In genomic region chr18:44819944-44820510, GRCh38 we compare ENCODE assay signal across 13 cellular contexts.
DNase-seq lines count a peak whose midpoint lies in the region; ATAC-seq, FAIRE-seq and TF ChIP-seq lines count a peak whose summit lies in the region.
"Had no signal": no experiment of that assay in that cellular context is flagged by ENCODE, and none has a peak within 500 bp of the region (broad histone marks: within the 10 kb centered on the region; RNA-seq: fewer than 3 reads in every experiment).

No MANE protein-coding gene starts in this region.

- intact Hi-C loops in HepG2 (cut with micrococcal nuclease; ENCODE audit: unreplicated experiment) (no loop called here), stomach (cut with DNase I; ENCODE audit: low total_unique reads) (no loop called here)

- no TSS peak for BruUV-seq in HepG2 (replicated peaks; lab: Mats Ljungman, UMichigan)

- POLR2A ChIA-PET in HepG2 (lab: Yijun Ruan, JAX): no interaction called here

- DNase-seq in coronary artery (ENCODE audit: low spot score) (peak; percentile 80), HepG2 (ENCODE audit: low spot score) (no peak), stomach (no peak), superior temporal gyrus (ENCODE audit: extremely low spot score) (no peak), NCI-H146 (lab: John Stamatoyannopoulos, UW) (no peak), HuH-7 (ENCODE audit: low spot score) (no peak)
- DNase-seq: activated CD4-positive, alpha-beta T cell treated with anti-CD3 and anti-CD28 coated beads for 1 hour; CD4-positive, alpha-beta memory T cell; retina had no signal

- H3K9ac ChIP-seq in HepG2 (ENCODE audit: insufficient read depth, low read depth, low read length): no peak overlapping the region

- ATAC-seq in HG02852 (IDR thresholded peaks at IDR 0.05; ENCODE audit: unreplicated experiment): peak; percentile 52
- ATAC-seq in HepG2: no peak
- ATAC-seq in HG02763 (IDR thresholded peaks at IDR 0.05; ENCODE audit: unreplicated experiment): no peak

- in situ Hi-C loops in HepG2 (cut with HindIII; ENCODE audit: extremely low pct_ligation_motif_present, low pct_unique_long_range_greater_than_20kb): no loop called here

- no peak overlapping the region for H2AFZ ChIP-seq in HepG2 (ENCODE audit: low read length)

- H3K9me3 ChIP-seq in HepG2 (ENCODE audit: low read length) (no peaks in the 10 kb centered on the region), stomach (no peaks in the 10 kb centered on the region)

- H3K4me1 ChIP-seq in HepG2 (ENCODE audit: insufficient read depth, low read length) (no peaks in the 10 kb centered on the region), stomach (peaks cover 24 to 74% (median 51%) of the 10 kb centered on the region in 4 donors)

- H3K36me3 ChIP-seq in HepG2 (replicated peaks in 1 of 2; ENCODE audit: control insufficient read depth in 1 of 2, insufficient read depth in 2 of 2, low read length in 2 of 2) (no peaks in the 10 kb centered on the region), stomach (no peaks in the 10 kb centered on the region)

- TF ChIP-seq EP300 in HepG2 (IDR thresholded peaks at IDR 0.05; ENCODE audit: low read depth in 2 of 2, low read length in 2 of 2): no peak
- no peak for TF ChIP-seq EP300 in HepG2 (CRISPR knock-in tag; IDR thresholded peaks at IDR 0.05; ENCODE audit: borderline replicate concordance)
- peak; percentile 20 for TF ChIP-seq EP300 in stomach (IDR thresholded peaks at IDR 0.05)

- TF ChIP-seq CTCF in coronary artery (IDR thresholded peaks at IDR 0.05) (no peak), HepG2 (CRISPR knock-in tag; IDR thresholded peaks at IDR 0.05) (no peak), stomach (IDR thresholded peaks at IDR 0.05) (no peak)

- no peaks in the 10 kb centered on the region for H3K79me2 ChIP-seq in HepG2 (ENCODE audit: insufficient read depth, low read length)

- H3K27me3 ChIP-seq in HepG2 (ENCODE audit: control insufficient read depth in 1 of 2, insufficient read depth in 2 of 2, low read length in 2 of 2) (no peaks in the 10 kb centered on the region), stomach (no peaks in the 10 kb centered on the region)

- H3K4me3 ChIP-seq in coronary artery: no peak overlapping the region
- no peak overlapping the region for H3K4me3 ChIP-seq in HepG2 (replicated peaks in 1 of 3; ENCODE audit: insufficient read depth in 1 of 3, low read depth in 2 of 3, low read length in 3 of 3)
- no peak overlapping the region for H3K4me3 ChIP-seq in stomach
- H3K4me3 ChIP-seq: SK-N-MC had no signal

- FAIRE-seq in HepG2 (lab: Jason Lieb, UNC): no peak
- FAIRE-seq: G401.6 had no signal

- H3K4me2 ChIP-seq in HepG2 (ENCODE audit: low read depth, low read length): no peak overlapping the region

- peak overlapping the region; percentile 15 for H3K27ac ChIP-seq in coronary artery
- H3K27ac ChIP-seq in HepG2 (ENCODE audit: extremely low read length, insufficient read depth, low read length): no peak overlapping the region
- H3K27ac ChIP-seq in stomach: peak overlapping the region in 1 of 5 donors; percentile 74
- H3K27ac ChIP-seq: SK-N-MC had no signal

- H4K20me1 ChIP-seq in HepG2 (ENCODE audit: insufficient read depth, low read length): no peaks in the 10 kb centered on the region

- no peak for TF ChIP-seq RAD21 in HepG2 (CRISPR knock-in tag; IDR thresholded peaks at IDR 0.05)

- 42% methylated on average over 2 of the region's 6 CpGs for WGBS in HepG2 (ENCODE audit: low lambda C conversion rate)
- WGBS in stomach, 5 donors: 82 to 98% (median 92%) methylated on average over 6 of the region's 6 CpGs

- TF ChIP-seq POLR2A in HepG2 (IDR thresholded peaks at IDR 0.05; ENCODE audit: insufficient read depth in 1 of 2, low read depth in 2 of 2, low read length in 2 of 2) (no peak), stomach (IDR thresholded peaks at IDR 0.05) (no peak)

- CTCF ChIA-PET in HepG2 (lab: Yijun Ruan, JAX; ENCODE audit: low intra/inter-chr PET ratio, low total read pairs): no interaction called here

TF ChIP-seq in HepG2, 621 proteins besides CTCF, POLR2A, EP300 and RAD21:
- 0 out of 2 replicates have a peak, but pooled peaks have one; percentile 13 for TF ChIP-seq MNT (IDR thresholded peaks at IDR 0.05)
- TF ChIP-seq CREB1 (IDR thresholded peaks at IDR 0.05): peak; percentile 71
- TF ChIP-seq CREB1 (CRISPR knock-in tag; IDR thresholded peaks at IDR 0.05): no peak
- TF ChIP-seq, protein P1, sequence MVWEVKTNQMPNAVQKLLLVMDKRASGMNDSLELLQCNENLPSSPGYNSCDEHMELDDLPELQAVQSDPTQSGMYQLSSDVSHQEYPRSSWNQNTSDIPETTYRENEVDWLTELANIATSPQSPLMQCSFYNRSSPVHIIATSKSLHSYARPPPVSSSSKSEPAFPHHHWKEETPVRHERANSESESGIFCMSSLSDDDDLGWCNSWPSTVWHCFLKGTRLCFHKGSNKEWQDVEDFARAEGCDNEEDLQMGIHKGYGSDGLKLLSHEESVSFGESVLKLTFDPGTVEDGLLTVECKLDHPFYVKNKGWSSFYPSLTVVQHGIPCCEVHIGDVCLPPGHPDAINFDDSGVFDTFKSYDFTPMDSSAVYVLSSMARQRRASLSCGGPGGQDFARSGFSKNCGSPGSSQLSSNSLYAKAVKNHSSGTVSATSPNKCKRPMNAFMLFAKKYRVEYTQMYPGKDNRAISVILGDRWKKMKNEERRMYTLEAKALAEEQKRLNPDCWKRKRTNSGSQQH (CRISPR knock-in tag; IDR thresholded peaks at IDR 0.05; ENCODE audit: low read depth): no peak
